25 cellular contexts compared by ENCODE assay signal in genomic region chr1:182215797-182216196, GRCh38.
DNase-seq lines count a peak whose midpoint lies in the region; ATAC-seq and TF ChIP-seq lines count a peak whose summit lies in the region.
"Had no signal": no experiment of that assay in that cellular context is flagged by ENCODE, and none has a peak within 500 bp of the region (broad histone marks: within the 10 kb centered on the region; RNA-seq: fewer than 3 reads in every experiment).

No MANE protein-coding gene starts in this region.

- DNase-seq in AG20443 (ENCODE audit: low spot score) (peak; percentile 31), LHCN-M2 (ENCODE audit: low read depth) (peak; percentile 17), colonic mucosa (no peak), left colon (no peak), NCI-H2171 treated with DMSO at 0.1 percent for 48 hours (lab: John Stamatoyannopoulos, UW) (no peak), osteoblast (ENCODE audit: insufficient read length, low spot score, missing footprints) (no peak), DMS114 treated with DMSO at 0.1 percent for 48 hours (lab: John Stamatoyannopoulos, UW; ENCODE audit: unreplicated experiment) (no peak)
- no peak for DNase-seq in activated T-cell treated with anti-CD3 and anti-CD28 coated beads, Interleukin-2, amount 50 U/mL, for 72 hours
- DNase-seq: activated CD4-positive, alpha-beta T cell treated with anti-CD3 and anti-CD28 coated beads, Interleukin-2, amount 10 ng/mL, durations not matched to agents 7 days and 5 days; activated naive CD8-positive, alpha-beta T cell treated with anti-CD3 and anti-CD28 coated beads, Interleukin-2, amount 10 ng/mL, durations not matched to agents 7 days and 5 days; cortex of kidney; glutamatergic neuron; IMR-90; NCI-H1694 treated with DMSO at 0.1 percent for 48 hours; NCI-H2227 treated with DMSO at 0.1 percent for 48 hours; OCI-M1; stimulated activated naive CD8-positive, alpha-beta T cell treated with anti-CD3 and anti-CD28 coated beads, Interleukin-15, Interleukin-2, amounts not matched to agents 100 U/mL and 50 U/mL, for 24 hours had no signal

- no peak overlapping the region for H3K9ac ChIP-seq in colonic mucosa (ENCODE audit: low read depth in 2 of 2, low read length in 2 of 2)
- H3K9ac ChIP-seq: neural progenitor cell had no signal

- no peak overlapping the region for H3K27ac Mint-ChIP-seq in activated T-cell treated with anti-CD3 and anti-CD28 coated beads, Interleukin-2, amount 50 U/mL, for 72 hours
- H3K27ac Mint-ChIP-seq: activated CD4-positive, alpha-beta T cell treated with anti-CD3 and anti-CD28 coated beads, Interleukin-2, amount 10 ng/mL, durations not matched to agents 7 days and 5 days; activated naive CD8-positive, alpha-beta T cell treated with anti-CD3 and anti-CD28 coated beads, Interleukin-2, amount 10 ng/mL, durations not matched to agents 7 days and 5 days; activated T-helper 2 cell treated with anti-CD3 and anti-CD28 coated beads, Interferon-gamma antibody, Interleukin-2, Interleukin-4, amounts not matched to agents 10 μg/mL and 5 μg/mL and 100 μg/mL, durations not matched to agents 14 hours and 24 hours and 36 hours; brain; neural progenitor cell had no signal

- no peak overlapping the region for H3K4me2 ChIP-seq in osteoblast (ENCODE audit: insufficient read depth, low read length)
- H3K4me2 ChIP-seq: neural progenitor cell had no signal

- no peaks in the 10 kb centered on the region for H3K27me3 Mint-ChIP-seq in activated T-cell treated with anti-CD3 and anti-CD28 coated beads, Interleukin-2, amount 50 U/mL, for 72 hours (ENCODE audit: low read depth)

- no peaks in the 10 kb centered on the region for H3K4me1 Mint-ChIP-seq in activated T-cell treated with anti-CD3 and anti-CD28 coated beads, Interleukin-2, amount 50 U/mL, for 72 hours (ENCODE audit: low read depth)
- H3K4me1 Mint-ChIP-seq: activated CD4-positive, alpha-beta T cell treated with anti-CD3 and anti-CD28 coated beads, Interleukin-2, amount 10 ng/mL, durations not matched to agents 7 days and 5 days; brain; neural progenitor cell had no signal

- H3K79me2 ChIP-seq in osteoblast (ENCODE audit: insufficient read depth, low read length), result no peaks in the 10 kb centered on the region

- no peak overlapping the region for H3K4me3 Mint-ChIP-seq in activated T-cell treated with anti-CD3 and anti-CD28 coated beads, Interleukin-2, amount 50 U/mL, for 72 hours
- H3K4me3 Mint-ChIP-seq: activated CD4-positive, alpha-beta T cell treated with anti-CD3 and anti-CD28 coated beads, Interleukin-2, amount 10 ng/mL, durations not matched to agents 7 days and 5 days; activated naive CD8-positive, alpha-beta T cell treated with anti-CD3 and anti-CD28 coated beads, Interleukin-2, amount 10 ng/mL, durations not matched to agents 7 days and 5 days; brain; neural progenitor cell had no signal

- H3K27ac ChIP-seq in colonic mucosa (peak overlapping the region; percentile 79), osteoblast (ENCODE audit: low read depth, low read length) (no peak overlapping the region)
- H3K27ac ChIP-seq: HL-60, neural progenitor cell, prostate gland, tibial nerve had no signal

- H3K4me3 ChIP-seq in colonic mucosa (no peak overlapping the region), osteoblast (ENCODE audit: insufficient read depth, low read length) (no peak overlapping the region)
- H3K4me3 ChIP-seq: neural progenitor cell, prostate gland, skin epidermis, tibial nerve had no signal

- H2AFZ ChIP-seq in osteoblast (ENCODE audit: low read length), result no peak overlapping the region
- H2AFZ ChIP-seq: neural progenitor cell had no signal

- H3K9me3 Mint-ChIP-seq in activated T-cell treated with anti-CD3 and anti-CD28 coated beads, Interleukin-2, amount 50 U/mL, for 72 hours, result peaks cover 5 to 7% of the 10 kb centered on the region in 2 donors

- peaks cover 6% of the 10 kb centered on the region in 2 donors for H3K36me3 Mint-ChIP-seq in activated T-cell treated with anti-CD3 and anti-CD28 coated beads, Interleukin-2, amount 50 U/mL, for 72 hours (ENCODE audit: insufficient read depth in 2 of 2)
- H3K36me3 Mint-ChIP-seq: neural progenitor cell had no signal

- TF ChIP-seq CTCF in colonic mucosa (IDR thresholded peaks at IDR 0.05) (no peak), osteoblast (IDR thresholded peaks at IDR 0.05; ENCODE audit: extremely low read depth, low read depth, low read length) (no peak)

- H3K27me3 ChIP-seq in colonic mucosa (no peaks in the 10 kb centered on the region), osteoblast (ENCODE audit: insufficient read depth, low read length) (no peaks in the 10 kb centered on the region)
- H3K27me3 ChIP-seq: neural progenitor cell, tibial nerve had no signal

- peak; percentile 89 for ATAC-seq in left colon
- no peak for ATAC-seq in activated T-cell treated with anti-CD3 and anti-CD28 coated beads, Interleukin-2, amount 50 U/mL, for 72 hours (replicated peaks in 1 of 2)
- ATAC-seq: left lobe of liver; stimulated activated naive CD8-positive, alpha-beta T cell treated with anti-CD3 and anti-CD28 coated beads, Interleukin-15, Interleukin-2, amounts not matched to agents 100 U/mL and 50 U/mL, for 24 hours had no signal

- H3K9me3 ChIP-seq in colonic mucosa (no peaks in the 10 kb centered on the region), osteoblast (ENCODE audit: low read depth, low read length) (no peaks in the 10 kb centered on the region)
- H3K9me3 ChIP-seq: prostate gland, tibial nerve had no signal

- H3K4me1 ChIP-seq in colonic mucosa (peaks cover 6% of the 10 kb centered on the region), osteoblast (ENCODE audit: insufficient read depth, low read length) (no peaks in the 10 kb centered on the region)
- H3K4me1 ChIP-seq: neural progenitor cell had no signal

- H4K20me1 ChIP-seq in osteoblast (ENCODE audit: insufficient read depth, low read length), result no peaks in the 10 kb centered on the region

- no peaks in the 10 kb centered on the region for H3K36me3 ChIP-seq in colonic mucosa
- H3K36me3 ChIP-seq in osteoblast (ENCODE audit: insufficient read depth, low read length), result no peaks in the 10 kb centered on the region
- H3K36me3 ChIP-seq: neural progenitor cell, prostate gland, tibial nerve had no signal

- intact Hi-C loops in colonic mucosa (cut with DNase I) (no loop called here), left colon (cut with DNase I, micrococcal nuclease) (no loop called here)

Comparison
In these comparisons a context has a peak if more than half of its experiments do, and no peak if none do; other contexts are left out.
1. DNase-seq: peak in AG20443 (single experiment) and LHCN-M2 (single experiment); none in colonic mucosa (single experiment), left colon (0 of 2), activated T-cell treated with anti-CD3 and anti-CD28 coated beads, Interleukin-2, amount 50 U/mL, for 72 hours (0 of 2), NCI-H2171 treated with DMSO at 0.1 percent for 48 hours (single experiment), osteoblast (single experiment) and DMS114 treated with DMSO at 0.1 percent for 48 hours (single experiment).